13 cellular contexts compared by ENCODE assay signal in genomic region chr1:150477320-150477719, GRCh38. TPM values are rescaled to one million over a fixed set of nuclear protein-coding genes. Genes with fewer than 3 reads are reported as not detected.
A peak's percentile ranks its signal among the peaks of the same experiment; 100 is the strongest.
DNase-seq lines count a peak whose midpoint lies in the region; ATAC-seq and TF ChIP-seq lines count a peak whose summit lies in the region.
"Had no signal": no experiment of that assay in that cellular context is flagged by ENCODE, and none has a peak within 500 bp of the region (broad histone marks: within the 10 kb centered on the region; RNA-seq: fewer than 3 reads in every experiment).

No MANE protein-coding gene starts in this region.

- no peak overlapping the region for H3K9ac ChIP-seq in fibroblast of lung (ENCODE audit: insufficient read depth, low read length)
- H3K9ac ChIP-seq: BLaER1 had no signal

- CTCF ChIA-PET in Calu3 (lab: Charles Lee), result interaction anchor here (0.5 to 0.6 kb wide), 2 partner anchors 126 to 156 kb away, joined by 4 to 5 read pairs; no protein-coding TSS in a partner anchor

- no peak overlapping the region for H3K4me3 ChIP-seq in fibroblast of lung (replicated peaks in 1 of 4; ENCODE audit: control extremely low read depth in 1 of 4, insufficient read depth in 1 of 4, low read depth in 3 of 4, low read length in 4 of 4)
- H3K4me3 ChIP-seq: BLaER1 had no signal

- BruUV-seq in Calu3 (replicated peaks; lab: Mats Ljungman, UMichigan), result no TSS peak

- peaks cover 4% of the 10 kb centered on the region for H3K4me1 ChIP-seq in fibroblast of lung (ENCODE audit: control insufficient read depth, extremely low read depth, insufficient read depth, low read length)
- H3K4me1 ChIP-seq: BLaER1 had no signal

- intact Hi-C loops in Calu3 (cut with micrococcal nuclease; ENCODE audit: unreplicated experiment), result loop anchor here (10.0 kb wide), 1 partner anchor 447 kb away; the partner anchor contains the start of gene SETDB1

- peaks cover 27% of the 10 kb centered on the region for H3K36me3 Mint-ChIP-seq in Calu3 (ENCODE audit: insufficient read depth, unreplicated experiment)
- H3K36me3 Mint-ChIP-seq in nephron progenitor cell (ENCODE audit: low read depth), result peaks cover 9% of the 10 kb centered on the region
- peaks cover 6% of the 10 kb centered on the region for H3K36me3 Mint-ChIP-seq in T-helper 2 cell treated with Interferon-gamma antibody and Interleukin-4, amounts not matched to agents 5 μg/mL and 100 μg/mL, for 36 hours (ENCODE audit: low read depth)

- H3K9me3 ChIP-seq in fibroblast of lung (ENCODE audit: control insufficient read depth, insufficient read depth, low read depth, low read length), result no peaks in the 10 kb centered on the region
- H3K9me3 ChIP-seq: BLaER1 had no signal

- no peaks in the 10 kb centered on the region for H3K36me3 ChIP-seq in fibroblast of lung (ENCODE audit: control insufficient read depth, insufficient read depth, low read length)

- no peaks in the 10 kb centered on the region for H3K27me3 ChIP-seq in fibroblast of lung (ENCODE audit: control insufficient read depth, insufficient read depth, low read length)
- H3K27me3 ChIP-seq: BLaER1 had no signal

- no peaks in the 10 kb centered on the region for H4K20me1 ChIP-seq in fibroblast of lung (ENCODE audit: control insufficient read depth, extremely low read depth, insufficient read depth, low read length)
- H4K20me1 ChIP-seq: BLaER1 had no signal

- H3K9me3 Mint-ChIP-seq in Calu3 (ENCODE audit: low read depth, unreplicated experiment) (no peaks in the 10 kb centered on the region), nephron progenitor cell (no peaks in the 10 kb centered on the region)
- H3K9me3 Mint-ChIP-seq in T-helper 2 cell treated with Interferon-gamma antibody and Interleukin-4, amounts not matched to agents 5 μg/mL and 100 μg/mL, for 36 hours, result no peaks in the 10 kb centered on the region
- H3K9me3 Mint-ChIP-seq: H9 had no signal

- peak overlapping the region; percentile 62 for H3K27ac Mint-ChIP-seq in Calu3 (ENCODE audit: unreplicated experiment)
- H3K27ac Mint-ChIP-seq in nephron progenitor cell, result peak overlapping the region; percentile 89
- H3K27ac Mint-ChIP-seq in T-helper 2 cell treated with Interferon-gamma antibody and Interleukin-4, amounts not matched to agents 5 μg/mL and 100 μg/mL, for 36 hours, result no peak overlapping the region

- TF ChIP-seq CTCF in Calu3 (IDR thresholded peaks at IDR 0.05; ENCODE audit: unreplicated experiment), result no peak
- no peak for TF ChIP-seq CTCF in fibroblast of lung (conservative IDR thresholded peaks at IDR 0.05 in 1 of 2, IDR thresholded peaks at IDR 0.05 in 1 of 2; ENCODE audit: low read depth in 1 of 2, low read length in 2 of 2)
- no peak for TF ChIP-seq CTCF in nephron progenitor cell (IDR thresholded peaks at IDR 0.05)

- ATAC-seq in HG02798 (IDR thresholded peaks at IDR 0.05; ENCODE audit: poor library complexity, unreplicated experiment), result no peak

- H3K4me3 Mint-ChIP-seq in Calu3 (ENCODE audit: low read depth, unreplicated experiment) (no peak overlapping the region), nephron progenitor cell (peak overlapping the region; percentile 14)
- no peak overlapping the region for H3K4me3 Mint-ChIP-seq in T-helper 2 cell treated with Interferon-gamma antibody and Interleukin-4, amounts not matched to agents 5 μg/mL and 100 μg/mL, for 36 hours
- H3K4me3 Mint-ChIP-seq: H9 had no signal

- peaks cover 27% of the 10 kb centered on the region for H3K4me1 Mint-ChIP-seq in Calu3 (ENCODE audit: low read depth, unreplicated experiment)
- peaks cover 74% of the 10 kb centered on the region for H3K4me1 Mint-ChIP-seq in nephron progenitor cell
- no peaks in the 10 kb centered on the region for H3K4me1 Mint-ChIP-seq in T-helper 2 cell treated with Interferon-gamma antibody and Interleukin-4, amounts not matched to agents 5 μg/mL and 100 μg/mL, for 36 hours (ENCODE audit: low read depth)

- peak; percentile 14 for DNase-seq in Calu3
- DNase-seq in NCI-H69 (lab: John Stamatoyannopoulos, UW), result peak; percentile 18
- no peak for DNase-seq in fibroblast of lung (ENCODE audit: low read depth in 2 of 2)
- no peak for DNase-seq in nephron progenitor cell
- no peak for DNase-seq in T-helper 2 cell treated with Interferon-gamma antibody and Interleukin-4, amounts not matched to agents 5 μg/mL and 100 μg/mL, for 36 hours (ENCODE audit: low spot score)
- DNase-seq in NK-92 (lab: John Stamatoyannopoulos, UW; ENCODE audit: unreplicated experiment), result no peak
- DNase-seq in ureter (ENCODE audit: low spot score), result no peak
- DNase-seq: activated naive CD4-positive, alpha-beta T cell treated with anti-CD3 and anti-CD28 coated beads, Interleukin-2, amount 50 U/mL, for 16 hours; H9; MV-4-11 had no signal

- no peaks in the 10 kb centered on the region for H3K27me3 Mint-ChIP-seq in Calu3 (ENCODE audit: unreplicated experiment)
- H3K27me3 Mint-ChIP-seq in nephron progenitor cell (ENCODE audit: low read depth, poor library complexity), result no peaks in the 10 kb centered on the region
- no peaks in the 10 kb centered on the region for H3K27me3 Mint-ChIP-seq in T-helper 2 cell treated with Interferon-gamma antibody and Interleukin-4, amounts not matched to agents 5 μg/mL and 100 μg/mL, for 36 hours (ENCODE audit: low read depth)

- peak overlapping the region; percentile 42 for H3K27ac ChIP-seq in fibroblast of lung (ENCODE audit: insufficient read depth, low read length)
- H3K27ac ChIP-seq: BLaER1 had no signal

- no peak overlapping the region for H3K4me2 ChIP-seq in fibroblast of lung (ENCODE audit: extremely low read depth, insufficient read depth, low read length)
- H3K4me2 ChIP-seq: BLaER1 had no signal

- H3K79me2 ChIP-seq in fibroblast of lung (ENCODE audit: control insufficient read depth, insufficient read depth, low read length), result no peaks in the 10 kb centered on the region

- no peak overlapping the region for H2AFZ ChIP-seq in fibroblast of lung (ENCODE audit: low read length)

RNA-seq across cellular contexts. Expression of gene TARS2, which starts 9.9 kb away (rescaled TPM):
- total RNA-seq in Calu3 (2022), result 42.2 and 51.7 TPM in 2 replicates
- total RNA-seq in fibroblast of lung, result 17.3 and 27.7 TPM in 2 replicates
- polyA plus RNA-seq in fibroblast of lung, result 7.4 and 13.3 TPM in 2 replicates
- 8.7 and 14.9 TPM in 2 replicates for polyA plus RNA-seq in fibroblast of lung (2012)
- polyA minus RNA-seq in fibroblast of lung (ENCODE audit: low replicate concordance), result 38.5 and 64.7 TPM in 2 replicates
- total RNA-seq in ureter, result 28.6 TPM

RNA-seq across cellular contexts. Expression of gene ECM1, which starts 30.6 kb away (rescaled TPM):
- total RNA-seq in Calu3 (2022) (1.6 and 2.8 TPM in 2 replicates), fibroblast of lung (7.7 and 25.1 TPM in 2 replicates), ureter (10.8 TPM)
- 108 and 137 TPM in 2 replicates for polyA plus RNA-seq in fibroblast of lung
- 171 and 192 TPM in 2 replicates for polyA plus RNA-seq in fibroblast of lung (2012)
- 162 and 245 TPM in 2 replicates for polyA minus RNA-seq in fibroblast of lung (ENCODE audit: low replicate concordance)

RNA-seq across cellular contexts. Expression of gene FALEC, which starts 38.2 kb away (rescaled TPM):
- total RNA-seq in Calu3 (2022) (0.71 TPM in 1 of 2 replicates, not detected in the other), fibroblast of lung (0.83 and 1.0 TPM in 2 replicates), ureter (not detected)
- 0.15 TPM in 1 of 2 replicates, not detected in the other for polyA plus RNA-seq in fibroblast of lung
- polyA plus RNA-seq in fibroblast of lung (2012), result not detected in 2 replicates
- polyA minus RNA-seq in fibroblast of lung (ENCODE audit: low replicate concordance), result not detected in 2 replicates
- total RNA-seq: H9, renal cortical epithelial cell had no signal

Comparison
In these comparisons a context has a peak if more than half of its experiments do, and no peak if none do; other contexts are left out.
1. DNase-seq: peak in Calu3 (single experiment) and NCI-H69 (single experiment); none in fibroblast of lung (0 of 2), nephron progenitor cell (single experiment), T-helper 2 cell treated with Interferon-gamma antibody and Interleukin-4, amounts not matched to agents 5 μg/mL and 100 μg/mL, for 36 hours (single experiment), NK-92 (single experiment) and ureter (single experiment).